ENCODE assay signal across 15 cellular contexts in genomic region chrX:16745102-16745501, GRCh38. TPM values are rescaled to one million over a fixed set of nuclear protein-coding genes. Genes with fewer than 3 reads are reported as not detected.
A peak's percentile ranks its signal among the peaks of the same experiment; 100 is the strongest.
DNase-seq lines count a peak whose midpoint lies in the region; ATAC-seq and TF ChIP-seq lines count a peak whose summit lies in the region.
"Had no signal": no experiment of that assay in that cellular context is flagged by ENCODE, and none has a peak within 500 bp of the region (broad histone marks: within the 10 kb centered on the region; RNA-seq: fewer than 3 reads in every experiment).

No MANE protein-coding gene starts in this region.

- no peaks in the 10 kb centered on the region for H3K9me3 ChIP-seq in PC-3 (ENCODE audit: low read length)
- H3K9me3 ChIP-seq: BE2C had no signal

- no TSS peak for BruUV-seq in PC-3 (replicated peaks; lab: Mats Ljungman, UMichigan)

- no peaks in the 10 kb centered on the region for H3K9me2 ChIP-seq in PC-3 (replicated peaks; ENCODE audit: low read length)

- no peak overlapping the region for H2AFZ ChIP-seq in PC-3 (ENCODE audit: low read length)

- H4K20me1 ChIP-seq in PC-3 (ENCODE audit: low read length) = no peaks in the 10 kb centered on the region

- no peak overlapping the region for H3K4me3 ChIP-seq in PC-3 (ENCODE audit: low read length)

- H3K79me2 ChIP-seq in PC-3 (ENCODE audit: low read length) = no peaks in the 10 kb centered on the region

- H3K4me2 ChIP-seq in PC-3 (ENCODE audit: low read length) = no peak overlapping the region

- no peaks in the 10 kb centered on the region for H3K27me3 ChIP-seq in PC-3 (ENCODE audit: low read length)
- H3K27me3 ChIP-seq: BE2C had no signal

- peak overlapping the region; percentile 26; the same call in 1 of the 2 replicates for H3K27ac ChIP-seq in VCaP
- no peak overlapping the region for H3K27ac ChIP-seq in PC-3 (ENCODE audit: low read length)

- POLR2A ChIA-PET in PC-3 (lab: Charles Lee; ENCODE audit: unreplicated experiment) = no interaction called here

- CTCF ChIA-PET in PC-3 (lab: Charles Lee) = no interaction called here

- TF ChIP-seq CTCF in VCaP (conservative IDR thresholded peaks at IDR 0.05) (no peak), PC-3 (conservative IDR thresholded peaks at IDR 0.05; ENCODE audit: low read depth, low read length) (no peak)

- H3K4me1 ChIP-seq in PC-3 (ENCODE audit: insufficient read depth, low read length) = peaks cover 8% of the 10 kb centered on the region
- H3K4me1 ChIP-seq: BE2C had no signal

- H3K9ac ChIP-seq in PC-3 (ENCODE audit: low read length) = no peak overlapping the region

- H3F3A ChIP-seq in PC-3 (ENCODE audit: low read length, unreplicated experiment) = peaks cover 3% of the 10 kb centered on the region

- peaks cover 31% of the 10 kb centered on the region for H3K36me3 ChIP-seq in PC-3 (ENCODE audit: low read depth, low read length)

- ATAC-seq in left ventricle myocardium superior (peak; percentile 21), Right ventricle myocardium inferior (no peak), left lobe of liver (peak; percentile 7), GM19397 (IDR thresholded peaks at IDR 0.05; ENCODE audit: unreplicated experiment) (no peak), PC-3 (no peak)

- intact Hi-C loops in left ventricle myocardium superior (cut with micrococcal nuclease) (no loop called here), Right ventricle myocardium inferior (cut with DNase I) (no loop called here), PC-3 (cut with micrococcal nuclease) (no loop called here)

- DNase-seq in left ventricle myocardium superior = no peak
- no peak for DNase-seq in Right ventricle myocardium inferior (ENCODE audit: missing footprints)
- no peak for DNase-seq in left lobe of liver (ENCODE audit: low spot score)
- DNase-seq in PC-3 = no peak
- no peak for DNase-seq in NCI-H146 treated with DMSO at 0.1 percent for 48 hours (lab: John Stamatoyannopoulos, UW; ENCODE audit: unreplicated experiment)
- DNase-seq: ACHN; BE2C; C1 segment of cervical spinal cord; CD4-positive, CD25-positive, alpha-beta regulatory T cell; CD8-positive, alpha-beta memory T cell; GOT3; H7; KG1 had no signal

RNA-seq across cellular contexts. Expression of gene SYAP1, which starts 25.7 kb away (rescaled TPM):
- total RNA-seq in left ventricle myocardium superior (17.5 TPM), Right ventricle myocardium inferior (19.0 TPM), left lobe of liver (26.6 TPM), PC-3 (2014; rRNA removed) (51.9 and 55.3 TPM in 2 replicates)

RNA-seq across cellular contexts. Expression of gene CTPS2, which starts 32.6 kb away (rescaled TPM):
- total RNA-seq in left ventricle myocardium superior (5.7 TPM), Right ventricle myocardium inferior (4.9 TPM), left lobe of liver (7.8 TPM), PC-3 (2014; rRNA removed) (16.1 and 25.0 TPM in 2 replicates)

RNA-seq across cellular contexts. Expression of gene TXLNG, which starts 41.2 kb away (rescaled TPM):
- total RNA-seq in left ventricle myocardium superior (6.0 TPM), Right ventricle myocardium inferior (5.2 TPM), left lobe of liver (5.1 TPM), PC-3 (2014; rRNA removed) (17.1 and 18.9 TPM in 2 replicates)

Comparison
In these comparisons a context has a peak if more than half of its experiments do, and no peak if none do; other contexts are left out.
1. ATAC-seq: peak in left ventricle myocardium superior (single experiment) and left lobe of liver (single experiment); none in Right ventricle myocardium inferior (single experiment), GM19397 (single experiment) and PC-3 (single experiment).